Comparison of ENCODE assay signal across 8 cellular contexts in the genomic region with DNA sequence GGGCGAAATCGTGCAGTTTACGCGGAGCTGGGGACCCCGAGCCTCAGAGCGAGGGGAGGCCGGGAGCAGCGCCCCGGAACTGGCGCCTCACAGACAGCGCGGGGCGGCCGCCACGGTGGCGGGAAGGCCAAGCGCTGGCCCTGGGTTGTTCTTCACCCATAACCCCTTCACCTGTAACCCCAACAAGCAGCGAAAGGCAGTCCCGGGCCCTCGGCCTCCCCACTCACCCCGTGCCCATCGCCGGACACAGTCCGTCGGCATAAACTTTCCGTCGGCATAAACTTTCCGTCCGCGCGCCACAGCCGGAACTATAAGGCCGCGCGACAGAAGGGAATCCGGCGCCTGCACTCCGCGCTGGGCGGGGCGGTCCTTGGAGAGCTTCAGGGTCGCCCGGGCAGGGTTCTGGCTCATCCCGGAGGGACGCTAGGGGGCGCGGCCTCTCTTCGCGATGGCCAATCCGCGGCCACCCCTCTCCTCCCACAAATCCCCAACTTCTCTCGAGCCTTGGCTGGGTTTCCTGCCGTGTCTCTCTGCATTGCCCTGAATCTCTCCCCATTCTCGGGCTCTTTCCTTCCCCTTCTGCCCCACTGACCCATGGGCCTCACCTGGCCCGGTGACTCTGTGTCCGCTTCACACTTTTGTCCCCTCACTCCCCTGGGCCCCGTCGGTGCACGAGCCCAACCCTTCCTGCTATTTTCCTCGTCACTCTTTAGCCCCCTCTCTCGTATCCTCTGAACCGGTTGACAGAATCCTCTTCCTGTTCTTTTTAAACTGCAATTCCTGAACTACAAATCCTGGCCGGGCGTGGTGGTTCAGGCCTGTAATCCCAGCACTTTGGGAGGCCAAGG. TPM values are rescaled to one million over a fixed set of nuclear protein-coding genes. Genes with fewer than 3 reads are reported as not detected.
DNase-seq lines count a peak whose midpoint lies in the region; ATAC-seq, FAIRE-seq and TF ChIP-seq lines count a peak whose summit lies in the region.

A gene (minus strand): TSS at position 261 of the 848 bp plus-strand sequence. CDS start 3,751 bp downstream, outside the sequence.

- H4K20me1 ChIP-seq in H1 (replicated peaks in 1 of 2; ENCODE audit: control insufficient read depth in 1 of 2, insufficient read depth in 2 of 2, low read length in 2 of 2): peaks cover 0 to 2% of the 10 kb centered on the region in 2 experiments

- H3K4me1 Mint-ChIP-seq in Calu3 (ENCODE audit: low read depth, unreplicated experiment): peaks cover 11% of the 10 kb centered on the region

- 2% methylated on average over 64 of the region's 64 CpGs; no CpG with 5 or more reads in 1 of the 2 experiments for WGBS in H1 (ENCODE audit: extremely low coverage in 1 of 2, insufficient coverage in 1 of 2, insufficient read length in 1 of 2, insufficient replicate concordance in 2 of 2, low coverage in 1 of 2, low lambda C conversion rate in 2 of 2, missing lambda C conversion rate in 1 of 2), 2 experiments
- WGBS in mesenchymal stem cell: under 1% methylated on average over 57 of the region's 64 CpGs

- H3K27ac ChIP-seq in H1 (ENCODE audit: low read depth, low read length): peak within 1 kb of the TSS; percentile 93
- peak within 1 kb of the TSS; percentile 97 for H3K27ac ChIP-seq in mesenchymal stem cell (ENCODE audit: low read length, poor library complexity, severe bottlenecking)

- peak within 1 kb of the TSS; percentile 78 for H3K4me3 Mint-ChIP-seq in Calu3 (ENCODE audit: low read depth, unreplicated experiment)

- H2AFZ ChIP-seq in H1 (ENCODE audit: low read length) (peak within 1 kb of the TSS; percentile 89), mesenchymal stem cell (ENCODE audit: low read depth, low read length) (peak within 1 kb of the TSS; percentile 99)

- H3K4me2 ChIP-seq in H1 (ENCODE audit: insufficient read depth in 1 of 2, low read depth in 2 of 2, low read length in 2 of 2) (peak within 1 kb of the TSS; percentile 71 to 91), mesenchymal stem cell (ENCODE audit: low read length, poor library complexity, severe bottlenecking) (peak within 1 kb of the TSS; percentile 82)

- H2BK15ac ChIP-seq in H1 (ENCODE audit: low read length) (peak within 1 kb of the TSS; percentile 84; the same call in 1 of the 2 replicates), mesenchymal stem cell (ENCODE audit: low read depth, poor library complexity, severe bottlenecking) (peak within 1 kb of the TSS; percentile 33)

- H3K4ac ChIP-seq in H1 (replicated peaks; ENCODE audit: insufficient read length, low read depth, low read length) (peak within 1 kb of the TSS; percentile 94), mesenchymal stem cell (ENCODE audit: low read depth in 1 of 2, low read length in 2 of 2) (peak within 1 kb of the TSS; percentile 87 to 90)

- TF ChIP-seq CTCF in Calu3 (IDR thresholded peaks at IDR 0.05; ENCODE audit: unreplicated experiment): peak; percentile 73
- peak; percentile 67 to 70 (median 68) for TF ChIP-seq CTCF in H1 (IDR thresholded peaks at IDR 0.05; ENCODE audit: control extremely low read depth in 1 of 3, insufficient read depth in 1 of 3, low read depth in 1 of 3, low read length in 3 of 3)

- DNase-seq in Calu3 (peak; percentile 99), HUDEP-2 (lab: John Stamatoyannopoulos, UW; ENCODE audit: unreplicated experiment in 76 of 76) (peak; percentile 19 to 97 (median 92)), NOMO-1 treated with dmso at 0.1 percent for 144 hours (lab: John Stamatoyannopoulos, UW; ENCODE audit: unreplicated experiment) (peak; percentile 94), H1 (ENCODE audit: low read depth in 1 of 2, low spot score in 2 of 2) (peak; percentile 89 to 98), mesenchymal stem cell (peak; percentile 97)
- DNase-seq in activated CD8-positive, alpha-beta memory T cell treated with anti-CD3 and anti-CD28 coated beads for 48 hours (ENCODE audit: low read depth in 2 of 3, low spot score in 2 of 3): peak; percentile 91 to 94 (median 93)
- DNase-seq in stimulated activated CD8-positive, alpha-beta memory T cell treated with anti-CD3 and anti-CD28 coated beads, Interleukin-12 subunit alpha, Interleukin-12 subunit beta, amount 100 ng/mL, for 4 hours (ENCODE audit: low read depth): peak; percentile 88

- H2BK5ac ChIP-seq in H1 (ENCODE audit: low read depth, low read length) (peak within 1 kb of the TSS; percentile 96), mesenchymal stem cell (ENCODE audit: low read depth, low read length, poor library complexity, severe bottlenecking) (peak within 1 kb of the TSS; percentile 75)

- H3K9me3 ChIP-seq in H1 (ENCODE audit: insufficient read depth in 2 of 2, low read depth in 1 of 2, low read length in 1 of 2) (no peaks in the 10 kb centered on the region), mesenchymal stem cell (ENCODE audit: control insufficient read depth, low read length) (no peaks in the 10 kb centered on the region)

- TF ChIP-seq EP300 in H1 (IDR thresholded peaks at IDR 0.05; ENCODE audit: borderline replicate concordance in 1 of 2, low read depth in 2 of 2, low read length in 2 of 2): peak in 1 of 2 experiments; percentile 77; a peak in 1 of 3 replicates

- H3K27me3 Mint-ChIP-seq in Calu3 (ENCODE audit: unreplicated experiment): no peaks in the 10 kb centered on the region

- H3K23ac ChIP-seq in H1 (ENCODE audit: insufficient read length) (no peak within 1 kb of the TSS), mesenchymal stem cell (ENCODE audit: low read length in 2 of 2) (peak within 1 kb of the TSS in 1 of 2 experiments; percentile 74)

- H2BK12ac ChIP-seq in H1 (ENCODE audit: low read depth, low read length): peak within 1 kb of the TSS; percentile 61; the same call in 1 of the 2 replicates
- no peak within 1 kb of the TSS for H2BK12ac ChIP-seq in mesenchymal stem cell (ENCODE audit: low read length in 2 of 2)

- intact Hi-C loops in Calu3 (cut with micrococcal nuclease; ENCODE audit: unreplicated experiment): no loop called here

- H3K9me3 Mint-ChIP-seq in Calu3 (ENCODE audit: low read depth, unreplicated experiment): no peaks in the 10 kb centered on the region

- peak; percentile 96 for ATAC-seq in GM21381 (IDR thresholded peaks at IDR 0.05; ENCODE audit: unreplicated experiment)

- H3K18ac ChIP-seq in H1 (ENCODE audit: extremely low read depth, low read length) (peak within 1 kb of the TSS; percentile 64), mesenchymal stem cell (ENCODE audit: low read depth in 1 of 2, low read length in 2 of 2) (peak within 1 kb of the TSS; percentile 84 to 89)

- peak within 1 kb of the TSS; percentile 90 for H3K27ac Mint-ChIP-seq in Calu3 (ENCODE audit: unreplicated experiment)

- H4K5ac ChIP-seq in H1 (ENCODE audit: insufficient read length, low read depth, low read length): peak within 1 kb of the TSS; percentile 84

- H3K14ac ChIP-seq in H1 (ENCODE audit: insufficient read length): no peak within 1 kb of the TSS
- peak within 1 kb of the TSS in 1 of 2 experiments; percentile 89 for H3K14ac ChIP-seq in mesenchymal stem cell (ENCODE audit: low read length in 2 of 2)

- H2BK120ac ChIP-seq in H1 (replicated peaks; ENCODE audit: low read depth, low read length): peak within 1 kb of the TSS; percentile 76
- H2BK120ac ChIP-seq in mesenchymal stem cell (ENCODE audit: low read depth, low read length): peak within 1 kb of the TSS; percentile 76

- peak within 1 kb of the TSS; percentile 94 for H4K8ac ChIP-seq in H1 (ENCODE audit: extremely low read depth, insufficient read depth, low read length)
- H4K8ac ChIP-seq in mesenchymal stem cell (ENCODE audit: low read length): peak within 1 kb of the TSS; percentile 99

- POLR2A ChIA-PET in H1 (lab: Charles Lee; ENCODE audit: partially characterized antibody): interaction anchor here (0.6 to 3.2 kb wide), 27 partner anchors 8 to 862 kb away, joined by 3 to 25 read pairs (median 4); a partner anchor contains a TSS

- H3K79me2 ChIP-seq in H1 (ENCODE audit: control insufficient read depth in 1 of 2, insufficient read depth in 2 of 2, low read length in 2 of 2): peaks cover 7 to 36% of the 10 kb centered on the region in 2 experiments

- H3K4me1 ChIP-seq in H1 (replicated peaks in 1 of 4; ENCODE audit: control insufficient read depth in 3 of 4, insufficient read depth in 4 of 4, low read length in 3 of 4) (peaks cover 6 to 8% (median 8%) of the 10 kb centered on the region in 4 experiments; a peak in 6 of 7 replicates), mesenchymal stem cell (ENCODE audit: control insufficient read depth, insufficient read depth, low read depth, low read length) (peaks cover 18% of the 10 kb centered on the region)

- H4K91ac ChIP-seq in H1 (replicated peaks; ENCODE audit: insufficient read length, low read length) (peak within 1 kb of the TSS; percentile 87), mesenchymal stem cell (ENCODE audit: low read length) (peak within 1 kb of the TSS; percentile 94)

- H2AK5ac ChIP-seq in H1 (ENCODE audit: low read depth, low read length) (no peak within 1 kb of the TSS), mesenchymal stem cell (ENCODE audit: low read length, severe bottlenecking) (peak within 1 kb of the TSS; percentile 83)

- H3K23me2 ChIP-seq in H1 (ENCODE audit: low read depth, low read length): peaks cover 4% of the 10 kb centered on the region; the same call in 1 of the 2 replicates

- TF ChIP-seq POLR2A in H1 (IDR thresholded peaks at IDR 0.05; ENCODE audit: control extremely low read depth in 1 of 2, low read depth in 2 of 2, low read length in 2 of 2): peak; percentile 83 to 98

- CTCF ChIA-PET in Calu3 (lab: Charles Lee) (interaction anchor here (0.7 to 1.7 kb wide), 8 partner anchors 10 to 221 kb away, joined by 3 to 5 read pairs (median 4); a partner anchor contains a TSS), H1 (lab: Charles Lee; ENCODE audit: partially characterized antibody) (interaction anchor here (0.6 to 2.0 kb wide), 21 partner anchors 9 to 639 kb away, joined by 3 to 8 read pairs (median 3); no protein-coding TSS in a partner anchor)

- H2BK20ac ChIP-seq in H1 (ENCODE audit: low read length): no peak within 1 kb of the TSS

- peaks cover 27% of the 10 kb centered on the region for H3K36me3 Mint-ChIP-seq in Calu3 (ENCODE audit: insufficient read depth, unreplicated experiment)

- no peaks in the 10 kb centered on the region for H3K27me3 ChIP-seq in H1 (replicated peaks in 1 of 4; ENCODE audit: control insufficient read depth in 3 of 4, extremely low read depth in 1 of 4, insufficient read depth in 3 of 4, low read length in 3 of 4)
- H3K27me3 ChIP-seq in mesenchymal stem cell (ENCODE audit: control insufficient read depth in 1 of 2, insufficient read depth in 1 of 2, low read length in 2 of 2): no peaks in the 10 kb centered on the region

- H3K4me3 ChIP-seq in H1 (ENCODE audit: extremely low read depth in 1 of 4, insufficient read depth in 2 of 4, low read depth in 3 of 4, low read length in 4 of 4): peak within 1 kb of the TSS; percentile 80 to 98 (median 93)
- peak within 1 kb of the TSS; percentile 82 to 84 for H3K4me3 ChIP-seq in mesenchymal stem cell (ENCODE audit: insufficient read depth in 1 of 2, low read depth in 1 of 2, low read length in 2 of 2)

- 0 out of 2 replicates have a peak, but pooled peaks cover 4% of the 10 kb centered on the region for H3K79me1 ChIP-seq in H1 (ENCODE audit: low read depth, low read length)
- H3K79me1 ChIP-seq in mesenchymal stem cell (replicated peaks; ENCODE audit: low read length, poor library complexity, severe bottlenecking): peaks cover 16% of the 10 kb centered on the region

- TF ChIP-seq RAD21 in H1 (IDR thresholded peaks at IDR 0.05 in 1 of 2, conservative IDR thresholded peaks at IDR 0.05 in 1 of 2; ENCODE audit: low read depth in 2 of 2, low read length in 2 of 2): peak; percentile 59 to 66

- peak within 1 kb of the TSS; percentile 83 to 96 (median 92) for H3K9ac ChIP-seq in H1 (replicated peaks in 1 of 4; ENCODE audit: extremely low read depth in 1 of 4, low read depth in 3 of 4, low read length in 3 of 4)
- H3K9ac ChIP-seq in mesenchymal stem cell (ENCODE audit: low read length): peak within 1 kb of the TSS; percentile 95

- FAIRE-seq in H1 (lab: Jason Lieb, UNC): peak; percentile 13

- BruUV-seq in Calu3 (replicated peaks; lab: Mats Ljungman, UMichigan): no TSS peak

- H3K56ac ChIP-seq in H1 (replicated peaks; ENCODE audit: insufficient read length, low read depth, low read length): peak within 1 kb of the TSS; percentile 80

- H3K36me3 ChIP-seq in H1 (ENCODE audit: control insufficient read depth in 2 of 4, insufficient read depth in 4 of 4, low read length in 3 of 4) (peaks cover 0 to 5% (median 0%) of the 10 kb centered on the region in 4 experiments; a peak in 1 of 8 replicates), mesenchymal stem cell (ENCODE audit: control insufficient read depth in 1 of 2, insufficient read depth in 2 of 2, low read depth in 1 of 2, low read length in 2 of 2) (peaks cover 4 to 6% of the 10 kb centered on the region in 2 experiments)

RNA-seq across cellular contexts. Expression of the gene that starts here (rescaled TPM):
- 50.1 and 55.6 TPM in 2 replicates for total RNA-seq in Calu3 (2022)
- 32.4 and 33.7 TPM in 2 replicates for total RNA-seq in H1 (2021; fragmentation: NEBNext Ultra II Directional; extraction: Animal tissue kit (Norgen Biotek cat#: 25700))
- polyA plus RNA-seq in H1 (2011; rRNA removed): 33.1 and 42.4 TPM in 2 replicates
- 39.9 TPM for polyA plus RNA-seq in H1 (2011; cell fraction: cytosol; rRNA removed)
- 45.7 TPM for polyA plus RNA-seq in H1 (2011; cell fraction: nucleus; rRNA removed)
- 30.6 to 36.3 TPM (median 32.3 TPM) in 4 replicates for polyA plus RNA-seq in H1 (2012, experiment 1 of 2)
- 11.4 TPM for polyA plus RNA-seq in H1 (2012, experiment 2 of 2)
- polyA plus RNA-seq in H1 (2013, experiment 1 of 2): 25.9 TPM
- 26.1 TPM for polyA plus RNA-seq in H1 (2013, experiment 2 of 2)
- 41.3 and 58.6 TPM in 2 replicates for polyA minus RNA-seq in H1 (2011; rRNA and poly(A)+ RNA removed)
- 23.9 TPM for polyA minus RNA-seq in H1 (2011; cell fraction: cytosol; rRNA and poly(A)+ RNA removed)
- polyA minus RNA-seq in H1 (2011; cell fraction: nucleus; rRNA and poly(A)+ RNA removed): 49.3 TPM
- polyA plus RNA-seq in mesenchymal stem cell (2013, experiment 1 of 2): 22.2 TPM
- 22.1 TPM for polyA plus RNA-seq in mesenchymal stem cell (2013, experiment 2 of 2)

Comparison
In these comparisons a context has a peak if more than half of its experiments do, and no peak if none do; other contexts are left out.
1. Peak in every context shown above with its lines: DNase-seq, ATAC-seq, H3K4me3 ChIP-seq and H3K27ac ChIP-seq.